Comparison of ENCODE assay signal across 25 cellular contexts in genomic region chr4:155608231-155608885, GRCh38. TPM values are rescaled to one million over a fixed set of nuclear protein-coding genes. Genes with fewer than 3 reads are reported as not detected.
A peak's percentile ranks its signal among the peaks of the same experiment; 100 is the strongest.
DNase-seq lines count a peak whose midpoint lies in the region; FAIRE-seq and TF ChIP-seq lines count a peak whose summit lies in the region.
"Had no signal": no experiment of that assay in that cellular context is flagged by ENCODE, and none has a peak within 500 bp of the region (broad histone marks: within the 10 kb centered on the region; RNA-seq: fewer than 3 reads in every experiment).

No MANE protein-coding gene starts in this region.

- TF ChIP-seq CTCF in mesothelial cell of epicardium (IDR thresholded peaks at IDR 0.05; ENCODE audit: unreplicated experiment), result no peak

- peaks cover 51% of the 10 kb centered on the region for H3K4me1 Mint-ChIP-seq in mesothelial cell of epicardium
- H3K4me1 Mint-ChIP-seq: naive B cell had no signal

- peaks cover 9% of the 10 kb centered on the region for H3K9me3 Mint-ChIP-seq in mesothelial cell of epicardium
- H3K9me3 Mint-ChIP-seq: activated CD8-positive, alpha-beta T cell treated with anti-CD3 and anti-CD28 coated beads for 36 hours; activated T-cell treated with anti-CD3 and anti-CD28 coated beads, Interleukin-2, amount 50 U/mL, for 24 hours; naive B cell; stimulated activated naive CD8-positive, alpha-beta T cell treated with anti-CD3 and anti-CD28 coated beads, Interleukin-15, Interleukin-2, amounts not matched to agents 100 ng/mL and 50 ng/mL, for 24 hours had no signal

- no peaks in the 10 kb centered on the region for H3K36me3 Mint-ChIP-seq in mesothelial cell of epicardium
- H3K36me3 Mint-ChIP-seq: naive B cell had no signal

- H3K4me3 Mint-ChIP-seq in mesothelial cell of epicardium, result no peak overlapping the region
- H3K4me3 Mint-ChIP-seq: activated CD8-positive, alpha-beta T cell treated with anti-CD3 and anti-CD28 coated beads for 36 hours; activated T-cell treated with anti-CD3 and anti-CD28 coated beads, Interleukin-2, amount 50 U/mL, for 24 hours; naive B cell; stimulated activated naive CD8-positive, alpha-beta T cell treated with anti-CD3 and anti-CD28 coated beads, Interleukin-15, Interleukin-2, amounts not matched to agents 100 ng/mL and 50 ng/mL, for 24 hours had no signal

- peak; percentile 21 for FAIRE-seq in GM12892 (lab: Jason Lieb, UNC)
- FAIRE-seq: H54, HepG2, pancreas had no signal

- no peak for TF ChIP-seq POLR2A in GM12892 (IDR thresholded peaks at IDR 0.05; ENCODE audit: low read depth, low read length)

- H3K27me3 Mint-ChIP-seq in mesothelial cell of epicardium (ENCODE audit: low read depth), result no peaks in the 10 kb centered on the region
- H3K27me3 Mint-ChIP-seq: naive B cell had no signal

- DNase-seq in GM12892 (ENCODE audit: insufficient read length) (no peak), RPMI7951 (ENCODE audit: low read depth) (peak; percentile 61), fibroblast of peridontal ligament (ENCODE audit: extremely low read depth) (peak; percentile 48), mesothelial cell of epicardium (ENCODE audit: low spot score in 2 of 2, unreplicated experiment in 2 of 2) (no peak), dedifferentiated amniotic fluid mesenchymal stem cell (ENCODE audit: extremely low spot score) (no peak), NOMO-1 (lab: John Stamatoyannopoulos, UW; ENCODE audit: unreplicated experiment in 2 of 2) (no peak), OCI-M1 (lab: John Stamatoyannopoulos, UW) (no peak)
- DNase-seq in activated CD8-positive, alpha-beta memory T cell treated with anti-CD3 and anti-CD28 coated beads for 24 hours, result no peak
- DNase-seq: activated CD4-positive, CD25-positive, alpha-beta regulatory T cell; activated CD8-positive, alpha-beta T cell treated with anti-CD3 and anti-CD28 coated beads for 36 hours; activated naive CD4-positive, alpha-beta T cell treated with anti-CD3 and anti-CD28 coated beads, Interleukin-2, amount 50 U/mL, for 16 hours; activated T-cell treated with anti-CD3 and anti-CD28 coated beads, Interleukin-2, amount 50 U/mL, for 24 hours; COR-L47; erythroblast; GF-D8; naive B cell; NCI-H1694; NCI-H774; pancreas; PC-3; upper lobe of left lung had no signal

- peak overlapping the region; percentile 79 for H3K27ac Mint-ChIP-seq in mesothelial cell of epicardium
- H3K27ac Mint-ChIP-seq: activated CD8-positive, alpha-beta T cell treated with anti-CD3 and anti-CD28 coated beads for 36 hours; activated T-cell treated with anti-CD3 and anti-CD28 coated beads, Interleukin-2, amount 50 U/mL, for 24 hours; naive B cell; stimulated activated naive CD8-positive, alpha-beta T cell treated with anti-CD3 and anti-CD28 coated beads, Interleukin-15, Interleukin-2, amounts not matched to agents 100 ng/mL and 50 ng/mL, for 24 hours had no signal

RNA-seq across cellular contexts. Expression of gene GUCY1A1, which starts 58.3 kb away (rescaled TPM):
- 0.19 TPM for polyA plus RNA-seq in GM12892 (2012; ENCODE audit: missing spikeins)
- total RNA-seq in RPMI7951 (2014; rRNA removed; shearing (Covaris generic)), result not detected in 2 replicates
- 49.1 to 52.3 TPM (median 52.2 TPM) in 3 replicates for total RNA-seq in mesothelial cell of epicardium
- total RNA-seq: HepG2, MCF 10A had no signal
- polyA plus RNA-seq: HepG2 had no signal

Comparison
In these comparisons a context has a peak if more than half of its experiments do, and no peak if none do; other contexts are left out.
1. DNase-seq: peak in RPMI7951 (single experiment) and fibroblast of peridontal ligament (single experiment); none in GM12892 (single experiment), mesothelial cell of epicardium (0 of 2), dedifferentiated amniotic fluid mesenchymal stem cell (single experiment), NOMO-1 (0 of 2), activated CD8-positive, alpha-beta memory T cell treated with anti-CD3 and anti-CD28 coated beads for 24 hours (single experiment) and OCI-M1 (single experiment).
2. RNA of gene GUCY1A1, which starts 58.3 kb away (total RNA-seq): 49.1 to 52.3 TPM in mesothelial cell of epicardium; not detected in RPMI7951; every median in the first group is over 10 times any median in the second.